ENCODE assay signal across 28 cellular contexts in genomic region chr3:128301186-128302023, GRCh38.
DNase-seq lines count a peak whose midpoint lies in the region; ATAC-seq, FAIRE-seq and TF ChIP-seq lines count a peak whose summit lies in the region.
"Had no signal": no experiment of that assay in that cellular context is flagged by ENCODE, and none has a peak within 500 bp of the region (broad histone marks: within the 10 kb centered on the region; RNA-seq: fewer than 3 reads in every experiment).

No MANE protein-coding gene starts in this region.

- H3K79me2 ChIP-seq in HepG2 (ENCODE audit: insufficient read depth, low read length), result no peaks in the 10 kb centered on the region

- no peak for FAIRE-seq in HepG2 (lab: Jason Lieb, UNC)

- no peak for TF ChIP-seq RAD21 in HepG2 (CRISPR knock-in tag; IDR thresholded peaks at IDR 0.05)

- BruUV-seq in HepG2 (replicated peaks; lab: Mats Ljungman, UMichigan), result no TSS peak

- no peaks in the 10 kb centered on the region for H3K4me1 ChIP-seq in HepG2 (ENCODE audit: insufficient read depth, low read length)
- no peaks in the 10 kb centered on the region for H3K4me1 ChIP-seq in right lobe of liver
- H3K4me1 ChIP-seq in vagina, result no peaks in the 10 kb centered on the region
- H3K4me1 ChIP-seq: ascending aorta; BLaER1 treated with 17β-estradiol and CSF1 and Interleukin-3, amounts not matched to agents 10 nM and 100 nM; Caco-2; gastroesophageal sphincter; tibial nerve had no signal

- CTCF ChIA-PET in HepG2 (lab: Yijun Ruan, JAX; ENCODE audit: low intra/inter-chr PET ratio, low total read pairs), result no interaction called here

- H3K4me3 ChIP-seq in HepG2 (replicated peaks in 1 of 3; ENCODE audit: insufficient read depth in 1 of 3, low read depth in 2 of 3, low read length in 3 of 3), result no peak overlapping the region
- H3K4me3 ChIP-seq in right lobe of liver, result no peak overlapping the region
- H3K4me3 ChIP-seq in SK-N-MC, result no peak overlapping the region
- no peak overlapping the region for H3K4me3 ChIP-seq in vagina
- H3K4me3 ChIP-seq: ascending aorta; BLaER1 treated with 17β-estradiol and CSF1 and Interleukin-3, amounts not matched to agents 10 nM and 100 nM; gastroesophageal sphincter; tibial nerve had no signal

- POLR2A ChIA-PET in HepG2 (lab: Yijun Ruan, JAX), result no interaction called here

- H3K36me3 ChIP-seq in HepG2 (replicated peaks in 1 of 2; ENCODE audit: control insufficient read depth in 1 of 2, insufficient read depth in 2 of 2, low read length in 2 of 2), result peaks cover 1 to 4% of the 10 kb centered on the region in 2 experiments; a peak in 3 of 5 replicates
- H3K36me3 ChIP-seq in right lobe of liver, result no peaks in the 10 kb centered on the region
- H3K36me3 ChIP-seq in SK-N-MC (ENCODE audit: insufficient read depth, low read length), result peaks cover 5% of the 10 kb centered on the region; the same call in 1 of the 2 replicates
- H3K36me3 ChIP-seq in vagina, result no peaks in the 10 kb centered on the region
- H3K36me3 ChIP-seq: ascending aorta, neutrophil had no signal

- H3K27me3 ChIP-seq in HepG2 (ENCODE audit: control insufficient read depth in 1 of 2, insufficient read depth in 2 of 2, low read length in 2 of 2) (no peaks in the 10 kb centered on the region), right lobe of liver (no peaks in the 10 kb centered on the region), vagina (no peaks in the 10 kb centered on the region)
- H3K27me3 ChIP-seq: ascending aorta; BLaER1 treated with 17β-estradiol and CSF1 and Interleukin-3, amounts not matched to agents 10 nM and 100 nM; gastroesophageal sphincter; neutrophil; tibial nerve had no signal

- H3K9me3 ChIP-seq in HepG2 (ENCODE audit: low read length), result no peaks in the 10 kb centered on the region
- no peaks in the 10 kb centered on the region for H3K9me3 ChIP-seq in right lobe of liver
- no peaks in the 10 kb centered on the region; the same call in 1 of the 2 replicates for H3K9me3 ChIP-seq in SK-N-MC (ENCODE audit: low read depth, low read length)
- no peaks in the 10 kb centered on the region for H3K9me3 ChIP-seq in vagina
- H3K9me3 ChIP-seq: ascending aorta, Caco-2, gastroesophageal sphincter, neutrophil, tibial nerve had no signal

- in situ Hi-C loops in HepG2 (cut with HindIII; ENCODE audit: extremely low pct_ligation_motif_present, low pct_unique_long_range_greater_than_20kb), result no loop called here

- H4K20me1 ChIP-seq in HepG2 (ENCODE audit: insufficient read depth, low read length), result no peaks in the 10 kb centered on the region

- intact Hi-C loops in HepG2 (cut with micrococcal nuclease; ENCODE audit: unreplicated experiment) (no loop called here), right lobe of liver (cut with DNase I) (no loop called here), vagina (cut with DNase I) (no loop called here)

- no peak overlapping the region for H3K9ac ChIP-seq in HepG2 (ENCODE audit: insufficient read depth, low read depth, low read length)
- no peak overlapping the region for H3K9ac ChIP-seq in SK-N-MC (ENCODE audit: insufficient read length)
- H3K9ac ChIP-seq: BLaER1 treated with 17β-estradiol and CSF1 and Interleukin-3, amounts not matched to agents 10 nM and 100 nM had no signal

- WGBS in HepG2 (ENCODE audit: low lambda C conversion rate), result 100% methylated on average over 4 of the region's 8 CpGs
- WGBS in right lobe of liver (ENCODE audit: insufficient coverage, low coverage, low lambda C conversion rate, missing lambda C conversion rate), result 92% methylated on average over 2 of the region's 8 CpGs

- ATAC-seq in HepG2, result no peak
- ATAC-seq in right lobe of liver, result no peak
- no peak for ATAC-seq in left lobe of liver
- ATAC-seq in GM19035 (IDR thresholded peaks at IDR 0.05; ENCODE audit: unreplicated experiment), result no peak
- no peak for ATAC-seq in HG02623 (IDR thresholded peaks at IDR 0.05; ENCODE audit: unreplicated experiment)
- ATAC-seq: gastroesophageal sphincter, Panc1 had no signal

- H3K4me2 ChIP-seq in HepG2 (ENCODE audit: low read depth, low read length), result no peak overlapping the region
- H3K4me2 ChIP-seq: BLaER1 treated with 17β-estradiol and CSF1 and Interleukin-3, amounts not matched to agents 10 nM and 100 nM had no signal

- TF ChIP-seq POLR2A in HepG2 (IDR thresholded peaks at IDR 0.05; ENCODE audit: insufficient read depth in 1 of 2, low read depth in 2 of 2, low read length in 2 of 2) (no peak), right lobe of liver (IDR thresholded peaks at IDR 0.05) (no peak), vagina (IDR thresholded peaks at IDR 0.05) (no peak)

- H3K27ac ChIP-seq in HepG2 (ENCODE audit: extremely low read length, insufficient read depth, low read length) (no peak overlapping the region), right lobe of liver (no peak overlapping the region), SK-N-MC (peak overlapping the region; percentile 9; the same call in 1 of the 2 replicates), vagina (no peak overlapping the region)
- H3K27ac ChIP-seq: ascending aorta; BLaER1 treated with 17β-estradiol and CSF1 and Interleukin-3, amounts not matched to agents 10 nM and 100 nM; gastroesophageal sphincter; neutrophil; tibial nerve had no signal

- TF ChIP-seq CTCF in HepG2 (CRISPR knock-in tag; IDR thresholded peaks at IDR 0.05), result no peak
- TF ChIP-seq CTCF in right lobe of liver (IDR thresholded peaks at IDR 0.05), result no peak
- TF ChIP-seq CTCF in vagina (IDR thresholded peaks at IDR 0.05), result no peak

- DNase-seq in HepG2 (ENCODE audit: low spot score), result no peak
- no peak for DNase-seq in right lobe of liver
- peak; percentile 12 for DNase-seq in SK-N-MC (ENCODE audit: low read depth, low spot score)
- DNase-seq in left lobe of liver (ENCODE audit: low spot score), result peak; percentile 31
- DNase-seq in vagina (ENCODE audit: extremely low spot score in 2 of 2), result peak; percentile 67 to 79
- DNase-seq: activated CD4-positive, alpha-beta T cell treated with anti-CD3 and anti-CD28 coated beads, Interleukin-2, amount 10 ng/mL, durations not matched to agents 24 days and 14 days; activated gamma-delta T cell; activated naive CD8-positive, alpha-beta T cell treated with anti-CD3 and anti-CD28 coated beads, Interleukin-2, amount 10 ng/mL, durations not matched to agents 7 days and 5 days; Caco-2; dermis blood vessel endothelial cell; DND-41; GOT3; hippocampal formation; immature natural killer cell; mesenchymal stem cell; NCI-H1048; NCI-H187; NCI-H526; SHP77; T-helper 9 cell had no signal

- H2AFZ ChIP-seq in HepG2 (ENCODE audit: low read length), result no peak overlapping the region

- TF ChIP-seq EP300 in HepG2 (IDR thresholded peaks at IDR 0.05; ENCODE audit: low read depth in 2 of 2, low read length in 2 of 2) (no peak), HepG2 (CRISPR knock-in tag; IDR thresholded peaks at IDR 0.05; ENCODE audit: borderline replicate concordance) (no peak)

TF ChIP-seq in HepG2, 621 proteins besides CTCF, POLR2A, EP300 and RAD21:
- no peak for TF ChIP-seq THAP8 (CRISPR knock-in tag; IDR thresholded peaks at IDR 0.05; ENCODE audit: borderline replicate concordance)
- no peak for TF ChIP-seq GMEB2 (CRISPR knock-in tag; IDR thresholded peaks at IDR 0.05; ENCODE audit: low read depth)
- no peak for TF ChIP-seq ZNF274 (CRISPR knock-in tag; IDR thresholded peaks at IDR 0.05)
- TF ChIP-seq CEBPG (CRISPR knock-in tag; IDR thresholded peaks at IDR 0.05), result 0 out of 2 replicates have a peak, but pooled peaks have one; percentile 7
- TF ChIP-seq RXRB (CRISPR knock-in tag; IDR thresholded peaks at IDR 0.05; ENCODE audit: borderline replicate concordance), result no peak
- TF ChIP-seq CEBPB (IDR thresholded peaks at IDR 0.05; ENCODE audit: borderline replicate concordance, low read depth, low read length), result peak; percentile 51
- no peak for TF ChIP-seq HCFC1 (IDR thresholded peaks at IDR 0.05; ENCODE audit: low read depth, low read length)
TF ChIP-seq in HepG2: peak in this region for 2.

Comparison
In these comparisons a context has a peak if more than half of its experiments do, and no peak if none do; other contexts are left out.
1. DNase-seq: peak in SK-N-MC (single experiment), left lobe of liver (single experiment) and vagina (2 of 2); none in HepG2 (single experiment) and right lobe of liver (0 of 3).